Comparison of ENCODE assay signal across 17 cellular contexts in the genomic region with DNA sequence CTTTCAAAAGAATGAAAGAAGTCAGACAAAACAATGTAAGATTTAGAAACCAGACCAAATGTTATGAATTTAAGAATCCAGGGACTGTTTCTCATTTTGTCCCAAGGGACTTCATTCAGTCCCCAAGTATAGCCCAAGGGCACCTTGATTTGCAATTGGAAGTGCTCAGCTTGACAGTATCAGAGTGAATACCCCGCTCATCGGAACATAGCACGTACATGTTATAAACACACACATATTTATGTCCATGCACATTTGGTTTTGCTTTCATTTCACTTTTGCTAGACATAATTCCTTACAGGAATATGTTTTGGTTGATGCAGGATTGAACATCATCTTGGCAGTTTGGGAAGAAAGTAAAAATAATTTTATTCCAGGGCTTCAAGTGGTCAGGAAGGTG.
A peak's percentile ranks its signal among the peaks of the same experiment; 100 is the strongest.
DNase-seq lines count a peak whose midpoint lies in the region; ATAC-seq and TF ChIP-seq lines count a peak whose summit lies in the region.
"Had no signal": no experiment of that assay in that cellular context is flagged by ENCODE, and none has a peak within 500 bp of the region (broad histone marks: within the 10 kb centered on the region; RNA-seq: fewer than 3 reads in every experiment).

No MANE protein-coding gene starts in this region.

- H3K9ac ChIP-seq in adipocyte (ENCODE audit: low read length) = no peak overlapping the region

- no TSS peak for BruUV-seq in MCF 10A (replicated peaks; lab: Mats Ljungman, UMichigan)

- no peak for DNase-seq in HFFc6
- DNase-seq in adipocyte (ENCODE audit: low read depth) = peak; percentile 60
- DNase-seq in hepatic stellate cell (ENCODE audit: low spot score) = peak; percentile 8
- DNase-seq in thoracic aorta (ENCODE audit: low spot score) = no peak
- DNase-seq in lower lobe of right lung = no peak
- DNase-seq in HAP-1 (ENCODE audit: low spot score in 2 of 2) = no peak
- DNase-seq in MCF 10A (ENCODE audit: unreplicated experiment) = no peak
- DNase-seq: BE2C; CD4-positive, alpha-beta T cell; EL; HCEC 1CT; MV-4-11; NCI-H1417; NCI-H2029 treated with DMSO at 0.1 percent for 48 hours; NCI-H510A treated with DMSO at 0.1 percent for 48 hours; SHP77 treated with DMSO at 0.1 percent for 48 hours had no signal

- CTCF ChIA-PET in MCF 10A (lab: Yijun Ruan, JAX) = interaction anchor here (0.8 kb wide), 1 partner anchor 106 kb away, joined by 3 read pairs; no protein-coding TSS in a partner anchor

- H3K4me3 Mint-ChIP-seq in HFFc6 = peak overlapping the region; percentile 67; the same call in 1 of the 2 replicates
- H3K4me3 Mint-ChIP-seq in MCF 10A (ENCODE audit: unreplicated experiment) = no peak overlapping the region
- H3K4me3 Mint-ChIP-seq: CD4-positive, alpha-beta T cell had no signal

- peaks cover 3% of the 10 kb centered on the region for H3K9me3 ChIP-seq in adipocyte (ENCODE audit: control insufficient read depth, low read length)
- H3K9me3 ChIP-seq in thoracic aorta = no peaks in the 10 kb centered on the region
- H3K9me3 ChIP-seq in lower lobe of right lung = no peaks in the 10 kb centered on the region
- H3K9me3 ChIP-seq in HAP-1 = no peaks in the 10 kb centered on the region
- H3K9me3 ChIP-seq: BE2C had no signal

- peak overlapping the region; percentile 70 for H3K4me3 ChIP-seq in adipocyte (ENCODE audit: low read length)
- peak overlapping the region; percentile 54 for H3K4me3 ChIP-seq in thoracic aorta
- no peak overlapping the region for H3K4me3 ChIP-seq in lower lobe of right lung
- no peak overlapping the region for H3K4me3 ChIP-seq in HAP-1

- H3K27me3 ChIP-seq in adipocyte (replicated peaks; ENCODE audit: control insufficient read depth, insufficient read depth, low read length) (no peaks in the 10 kb centered on the region), thoracic aorta (replicated peaks; ENCODE audit: insufficient read depth) (no peaks in the 10 kb centered on the region), lower lobe of right lung (ENCODE audit: low read depth) (no peaks in the 10 kb centered on the region), HAP-1 (ENCODE audit: low read depth) (no peaks in the 10 kb centered on the region)
- H3K27me3 ChIP-seq: BE2C had no signal

- H3K27ac Mint-ChIP-seq in HFFc6 (peak overlapping the region; percentile 15; the same call in 1 of the 2 replicates), MCF 10A (ENCODE audit: low read depth, unreplicated experiment) (no peak overlapping the region)
- H3K27ac Mint-ChIP-seq: CD4-positive, alpha-beta T cell had no signal

- POLR2A ChIA-PET in MCF 10A (lab: Yijun Ruan, JAX) = no interaction called here

- H3K36me3 ChIP-seq in adipocyte (ENCODE audit: control insufficient read depth, insufficient read depth, low read length, severe bottlenecking) (no peaks in the 10 kb centered on the region), thoracic aorta (no peaks in the 10 kb centered on the region), lower lobe of right lung (no peaks in the 10 kb centered on the region), HAP-1 (replicated peaks) (no peaks in the 10 kb centered on the region)
- H3K36me3 ChIP-seq: BE2C had no signal

- H3K4me1 ChIP-seq in adipocyte (ENCODE audit: control insufficient read depth, insufficient read depth, low read length) = peaks cover 42% of the 10 kb centered on the region
- H3K4me1 ChIP-seq in thoracic aorta (ENCODE audit: control insufficient read depth in 1 of 2, low read depth in 2 of 2) = peaks cover 21 to 77% of the 10 kb centered on the region in 2 donors
- H3K4me1 ChIP-seq in lower lobe of right lung = no peaks in the 10 kb centered on the region
- no peaks in the 10 kb centered on the region for H3K4me1 ChIP-seq in HAP-1
- H3K4me1 ChIP-seq: BE2C had no signal

- H3K27ac ChIP-seq in thoracic aorta (peak overlapping the region; percentile 20 to 73), lower lobe of right lung (no peak overlapping the region)

- ATAC-seq in thoracic aorta (ENCODE audit: insufficient number of reproducible peaks, low FRiP score, low read depth) = no peak
- ATAC-seq in lower lobe of right lung = no peak
- ATAC-seq: SK-N-SH treated with all-trans-retinoic acid at 6 μM for 48 hours had no signal

- peaks cover 4% of the 10 kb centered on the region; the same call in 1 of the 2 replicates for H3K9me3 Mint-ChIP-seq in HFFc6
- H3K9me3 Mint-ChIP-seq in MCF 10A (ENCODE audit: unreplicated experiment) = peaks cover 8% of the 10 kb centered on the region

- intact Hi-C loops in lower lobe of right lung (cut with DNase I) = no loop called here
- intact Hi-C loops in MCF 10A (cut with micrococcal nuclease) = no loop called here

- H3K4me1 Mint-ChIP-seq in HFFc6 (ENCODE audit: low read depth) (peaks cover 55% of the 10 kb centered on the region), MCF 10A (ENCODE audit: insufficient read depth, unreplicated experiment) (peaks cover 26% of the 10 kb centered on the region)

- H3K27me3 Mint-ChIP-seq in HFFc6 (ENCODE audit: insufficient read depth) (no peaks in the 10 kb centered on the region), MCF 10A (ENCODE audit: insufficient read depth, unreplicated experiment) (no peaks in the 10 kb centered on the region)
- H3K27me3 Mint-ChIP-seq: CD4-positive, alpha-beta T cell had no signal

- in situ Hi-C loops in HAP-1 (cut with MboI; ENCODE audit: low sequenced_read_pairs) = no loop called here

- no peak for TF ChIP-seq CTCF in HFFc6 (IDR thresholded peaks at IDR 0.05)
- TF ChIP-seq CTCF in thoracic aorta (IDR thresholded peaks at IDR 0.05) = no peak
- no peak for TF ChIP-seq CTCF in lower lobe of right lung (IDR thresholded peaks at IDR 0.05)
- TF ChIP-seq CTCF in MCF 10A (IDR thresholded peaks at IDR 0.05; ENCODE audit: unreplicated experiment) = no peak

- peaks cover 9% of the 10 kb centered on the region; the same call in 1 of the 2 replicates for H3K36me3 Mint-ChIP-seq in HFFc6 (ENCODE audit: low read depth)
- peaks cover 16% of the 10 kb centered on the region for H3K36me3 Mint-ChIP-seq in MCF 10A (ENCODE audit: insufficient read depth, unreplicated experiment)

Comparison
In these comparisons a context has a peak if more than half of its experiments do, and no peak if none do; other contexts are left out.
1. DNase-seq: peak in adipocyte (single experiment) and hepatic stellate cell (single experiment); none in HFFc6 (single experiment), thoracic aorta (single experiment), lower lobe of right lung (single experiment), HAP-1 (0 of 2) and MCF 10A (single experiment).
2. H3K4me3 ChIP-seq: peak in adipocyte (single experiment) and thoracic aorta (single experiment); none in lower lobe of right lung (single experiment) and HAP-1 (single experiment).